9 cellular contexts compared by ENCODE assay signal in genomic region chr7:142384508-142384922, GRCh38.
DNase-seq lines count a peak whose midpoint lies in the region; TF ChIP-seq lines count a peak whose summit lies in the region.
"Had no signal": no experiment of that assay in that cellular context is flagged by ENCODE, and none has a peak within 500 bp of the region (broad histone marks: within the 10 kb centered on the region; RNA-seq: fewer than 3 reads in every experiment).

No MANE protein-coding gene starts in this region.

- H3K4me1 ChIP-seq in breast epithelium: no peaks in the 10 kb centered on the region

- H3K27me3 ChIP-seq in breast epithelium: no peaks in the 10 kb centered on the region

- DNase-seq in MCF 10A (ENCODE audit: unreplicated experiment): peak; percentile 90
- no peak for DNase-seq in breast epithelium (ENCODE audit: low spot score in 2 of 2)
- peak; percentile 96 for DNase-seq in SIG-M5 treated with dmso at 0.1 percent for 504 hours (lab: John Stamatoyannopoulos, UW; ENCODE audit: unreplicated experiment)
- peak; percentile 44 for DNase-seq in choroid plexus epithelial cell (ENCODE audit: low read depth)
- DNase-seq in stimulated activated CD8-positive, alpha-beta memory T cell treated with anti-CD3 and anti-CD28 coated beads, Interleukin-15, amount 100 ng/mL, for 1 hour (ENCODE audit: low read depth): peak; percentile 5
- DNase-seq in GM20000 (ENCODE audit: low spot score): no peak
- DNase-seq in lower leg skin (ENCODE audit: low spot score in 2 of 2): no peak
- no peak for DNase-seq in globus pallidus (ENCODE audit: low spot score)
- DNase-seq: activated B cell treated with CpG ODN at 0.5 μM for 24 hours had no signal

- POLR2A ChIA-PET in MCF 10A (lab: Yijun Ruan, JAX): no interaction called here

- H3K4me3 ChIP-seq in breast epithelium (no peak overlapping the region), choroid plexus epithelial cell (ENCODE audit: low read depth, low read length) (no peak overlapping the region), lower leg skin (ENCODE audit: low read depth, poor library complexity, severe bottlenecking) (no peak overlapping the region)

- intact Hi-C loops in MCF 10A (cut with micrococcal nuclease) (loop anchor here (2.0 to 10.0 kb wide), 2 partner anchors 60 to 98 kb away; no protein-coding TSS in a partner anchor), breast epithelium (cut with DNase I; ENCODE audit: low total_unique reads) (no loop called here), lower leg skin (cut with DNase I; ENCODE audit: low total_unique reads) (no loop called here)

- WGBS in lower leg skin, 2 donors: 17 to 23% methylated on average over 11 of the region's 11 CpGs

- H3K4me3 Mint-ChIP-seq in MCF 10A (ENCODE audit: unreplicated experiment): no peak overlapping the region
- H3K4me3 Mint-ChIP-seq: activated B cell treated with CpG ODN at 0.5 μM for 24 hours had no signal

- peak overlapping the region; percentile 3 for H3K27ac Mint-ChIP-seq in MCF 10A (ENCODE audit: low read depth, unreplicated experiment)
- H3K27ac Mint-ChIP-seq: activated B cell treated with CpG ODN at 0.5 μM for 24 hours had no signal

- H3K9me3 Mint-ChIP-seq in MCF 10A (ENCODE audit: unreplicated experiment): no peaks in the 10 kb centered on the region
- H3K9me3 Mint-ChIP-seq: activated B cell treated with CpG ODN at 0.5 μM for 24 hours had no signal

- TF ChIP-seq CTCF in MCF 10A (IDR thresholded peaks at IDR 0.05; ENCODE audit: unreplicated experiment): no peak
- no peak for TF ChIP-seq CTCF in breast epithelium (IDR thresholded peaks at IDR 0.05)
- no peak for TF ChIP-seq CTCF in choroid plexus epithelial cell (conservative IDR thresholded peaks at IDR 0.05; ENCODE audit: low read depth, low read length)
- TF ChIP-seq CTCF in GM20000 (IDR thresholded peaks at IDR 0.05; ENCODE audit: extremely low read depth, missing control alignments): no peak
- TF ChIP-seq CTCF in lower leg skin (IDR thresholded peaks at IDR 0.05): no peak

- H3K9me3 ChIP-seq in breast epithelium: no peaks in the 10 kb centered on the region

- H3K27ac ChIP-seq in breast epithelium: peak overlapping the region in 1 of 2 donors; percentile 22

- peaks cover 24% of the 10 kb centered on the region for H3K4me1 Mint-ChIP-seq in MCF 10A (ENCODE audit: insufficient read depth, unreplicated experiment)

- H3K36me3 ChIP-seq in breast epithelium: no peaks in the 10 kb centered on the region

- H3K27me3 Mint-ChIP-seq in MCF 10A (ENCODE audit: insufficient read depth, unreplicated experiment): no peaks in the 10 kb centered on the region

- no peaks in the 10 kb centered on the region for H3K36me3 Mint-ChIP-seq in MCF 10A (ENCODE audit: insufficient read depth, unreplicated experiment)

- BruUV-seq in MCF 10A (replicated peaks; lab: Mats Ljungman, UMichigan): no TSS peak

- TF ChIP-seq POLR2A in breast epithelium (IDR thresholded peaks at IDR 0.05) (no peak), lower leg skin (IDR thresholded peaks at IDR 0.05) (no peak)

- CTCF ChIA-PET in MCF 10A (lab: Yijun Ruan, JAX): interaction anchor here (0.6 to 6.9 kb wide), 22 partner anchors 9 to 526 kb away, joined by 3 to 160 read pairs (median 4); no protein-coding TSS in a partner anchor

Comparison
In these comparisons a context has a peak if more than half of its experiments do, and no peak if none do; other contexts are left out.
1. DNase-seq: peak in MCF 10A (single experiment), SIG-M5 treated with dmso at 0.1 percent for 504 hours (single experiment), choroid plexus epithelial cell (single experiment) and stimulated activated CD8-positive, alpha-beta memory T cell treated with anti-CD3 and anti-CD28 coated beads, Interleukin-15, amount 100 ng/mL, for 1 hour (single experiment); none in breast epithelium (0 of 2), GM20000 (single experiment), lower leg skin (0 of 2) and globus pallidus (single experiment).